ENCODE assay signal across 8 cellular contexts in genomic region chr6:20404641-20405032, GRCh38. TPM values are rescaled to one million over a fixed set of nuclear protein-coding genes. Genes with fewer than 3 reads are reported as not detected.
DNase-seq lines count a peak whose midpoint lies in the region; ATAC-seq and TF ChIP-seq lines count a peak whose summit lies in the region.

No MANE protein-coding gene starts in this region.

- H3K4me3 Mint-ChIP-seq in activated T-helper 17 cell treated with anti-CD3 and anti-CD28 coated beads, Interleukin-2, amount 50 U/mL, for 72 hours, result peak overlapping the region; percentile 98

- H3K36me3 ChIP-seq in KMS-11 (ENCODE audit: insufficient read depth) (no peaks in the 10 kb centered on the region), gastroesophageal sphincter (no peaks in the 10 kb centered on the region), gastrocnemius medialis (no peaks in the 10 kb centered on the region)

- H3K9me3 Mint-ChIP-seq in activated T-helper 17 cell treated with anti-CD3 and anti-CD28 coated beads, Interleukin-2, amount 50 U/mL, for 72 hours, result no peaks in the 10 kb centered on the region

- peak; percentile 23 for ATAC-seq in GM21529 (IDR thresholded peaks at IDR 0.05; ENCODE audit: unreplicated experiment)
- ATAC-seq in activated T-helper 17 cell treated with anti-CD3 and anti-CD28 coated beads, Interleukin-2, amount 50 U/mL, for 72 hours (replicated peaks), result no peak
- no peak for ATAC-seq in gastroesophageal sphincter
- no peak for ATAC-seq in gastrocnemius medialis
- no peak for ATAC-seq in esophagus mucosa

- TF ChIP-seq CTCF in KMS-11 (conservative IDR thresholded peaks at IDR 0.05; ENCODE audit: low read depth, low read length), result peak; percentile 82
- peak in 2 of 4 experiments; percentile 42 to 44 for TF ChIP-seq CTCF in gastroesophageal sphincter (IDR thresholded peaks at IDR 0.05)
- peak; percentile 28 to 53 (median 39) for TF ChIP-seq CTCF in gastrocnemius medialis (IDR thresholded peaks at IDR 0.05 in 4 of 5, conservative IDR thresholded peaks at IDR 0.05 in 1 of 5)

- H3K27ac ChIP-seq in KMS-11 (peak overlapping the region; percentile 99), gastroesophageal sphincter (peak overlapping the region in 3 of 4 donors; percentile 85 to 92 (median 86)), gastrocnemius medialis (peak overlapping the region; percentile 87 to 98 (median 95))

- H3K9ac ChIP-seq in KMS-11, result peak overlapping the region; percentile 98

- H3K9me3 ChIP-seq in gastroesophageal sphincter, result no peaks in the 10 kb centered on the region
- no peaks in the 10 kb centered on the region for H3K9me3 ChIP-seq in gastrocnemius medialis

- peak overlapping the region; percentile 84 for H3K27ac Mint-ChIP-seq in activated T-helper 17 cell treated with anti-CD3 and anti-CD28 coated beads, Interleukin-2, amount 50 U/mL, for 72 hours

- H3K36me3 Mint-ChIP-seq in activated T-helper 17 cell treated with anti-CD3 and anti-CD28 coated beads, Interleukin-2, amount 50 U/mL, for 72 hours (ENCODE audit: low read depth), result peaks cover 41% of the 10 kb centered on the region

- WGBS in gastroesophageal sphincter (ENCODE audit: low coverage in 1 of 2), 2 donors, result 0 to 3% methylated on average over 3 to 6 of the region's 6 CpGs

- H4K20me1 ChIP-seq in KMS-11 (ENCODE audit: insufficient read depth), result peaks cover 12% of the 10 kb centered on the region; the same call in 1 of the 2 replicates

- H3K4me2 ChIP-seq in KMS-11, result peak overlapping the region; percentile 83

- no peak overlapping the region for H3K4me3 ChIP-seq in KMS-11 (IDR thresholded peaks at IDR 0.05; ENCODE audit: insufficient read depth, low read depth, low read length)
- H3K4me3 ChIP-seq in gastroesophageal sphincter, result peak overlapping the region; percentile 64 to 87
- H3K4me3 ChIP-seq in gastrocnemius medialis, result peak overlapping the region; percentile 77 to 92 (median 86)

- peaks cover 67% of the 10 kb centered on the region for H3K79me2 ChIP-seq in KMS-11 (ENCODE audit: insufficient read depth, low read depth)

- DNase-seq in DMS153 (lab: John Stamatoyannopoulos, UW), result peak; percentile 40
- DNase-seq in RPMI8226, result peak; percentile 89
- DNase-seq in gastrocnemius medialis, result peak in 1 of 2 donors; percentile 57

- H3K4me1 ChIP-seq in KMS-11 (ENCODE audit: low read depth, poor library complexity, severe bottlenecking) (peaks cover 56% of the 10 kb centered on the region), gastroesophageal sphincter (peaks cover 0 to 19% (median 3%) of the 10 kb centered on the region in 3 donors), gastrocnemius medialis (peaks cover 9 to 23% of the 10 kb centered on the region in 2 donors)

- peaks cover 45% of the 10 kb centered on the region for H3K4me1 Mint-ChIP-seq in activated T-helper 17 cell treated with anti-CD3 and anti-CD28 coated beads, Interleukin-2, amount 50 U/mL, for 72 hours

- TF ChIP-seq POLR2A in gastroesophageal sphincter (IDR thresholded peaks at IDR 0.05), result no peak
- TF ChIP-seq POLR2A in gastrocnemius medialis (IDR thresholded peaks at IDR 0.05), result no peak

- H3K27me3 ChIP-seq in KMS-11 (ENCODE audit: insufficient read depth, low read depth), result no peaks in the 10 kb centered on the region
- H3K27me3 ChIP-seq in gastroesophageal sphincter, result no peaks in the 10 kb centered on the region
- H3K27me3 ChIP-seq in gastrocnemius medialis, result no peaks in the 10 kb centered on the region

- no peak overlapping the region for H2AFZ ChIP-seq in KMS-11 (ENCODE audit: low read depth)

- H3K27me3 Mint-ChIP-seq in activated T-helper 17 cell treated with anti-CD3 and anti-CD28 coated beads, Interleukin-2, amount 50 U/mL, for 72 hours, result no peaks in the 10 kb centered on the region

- no peak for TF ChIP-seq EP300 in gastroesophageal sphincter (IDR thresholded peaks at IDR 0.05)

- intact Hi-C loops in gastrocnemius medialis (cut with DNase I; ENCODE audit: low total_unique reads), result loop anchor here (5.0 kb wide), 2 partner anchors 112 to 1183 kb away; no protein-coding TSS in a partner anchor

- in situ Hi-C loops in gastrocnemius medialis (cut with MboI; ENCODE audit: low sequenced_read_pairs in 4 of 4), result loop anchor here in 1 of 4 donors (5.0 kb wide), 1 partner anchor 128 kb away; the partner anchor contains the start of gene CDKAL1

RNA-seq across cellular contexts. Expression of gene E2F3, which starts 3.0 kb away (rescaled TPM):
- 10 to 100 TPM; 13.6 to 26.6 TPM for total RNA-seq in activated T-helper 17 cell treated with anti-CD3 and anti-CD28 coated beads, Interleukin-2, amount 50 U/mL, for 72 hours
- total RNA-seq in gastroesophageal sphincter, result 1 to 10 TPM; 3.4 to 6.5 (median 5.2) TPM
- 10 to 100 TPM in 2 of 4 donors, 1 to 10 TPM in 2; 5.4 to 13.6 (median 10.7) TPM for total RNA-seq in gastrocnemius medialis
- 5.0 TPM for total RNA-seq in esophagus mucosa
